22 cellular contexts compared by ENCODE assay signal in genomic region chr1:184287001-184287400, GRCh38.
DNase-seq lines count a peak whose midpoint lies in the region; ATAC-seq and TF ChIP-seq lines count a peak whose summit lies in the region.
"Had no signal": no experiment of that assay in that cellular context is flagged by ENCODE, and none has a peak within 500 bp of the region (broad histone marks: within the 10 kb centered on the region; RNA-seq: fewer than 3 reads in every experiment).

No MANE protein-coding gene starts in this region.

- no peak overlapping the region for H2BK20ac ChIP-seq in IMR-90 (ENCODE audit: low read depth, low read length)

- no TSS peak for BruUV-seq in IMR-90 (replicated peaks; lab: Mats Ljungman, UMichigan)
- no TSS peak for BruUV-seq in OCI-LY7 (replicated peaks; lab: Mats Ljungman, UMichigan)

- H3K27me3 ChIP-seq in IMR-90 (ENCODE audit: control insufficient read depth, insufficient read depth, low read length): peaks cover 9% of the 10 kb centered on the region
- no peaks in the 10 kb centered on the region for H3K27me3 ChIP-seq in foreskin keratinocyte
- no peaks in the 10 kb centered on the region for H3K27me3 ChIP-seq in lower lobe of right lung (ENCODE audit: low read depth)
- H3K27me3 ChIP-seq: esophagus muscularis mucosa, pancreas, right lobe of liver had no signal

- H3K4me2 ChIP-seq in IMR-90 (ENCODE audit: low read depth, low read length) (no peak overlapping the region), OCI-LY7 (ENCODE audit: low read length) (no peak overlapping the region)

- in situ Hi-C loops in IMR-90 (cut with MboI; ENCODE audit: low sequenced_read_pairs): no loop called here

- H3K27ac ChIP-seq in IMR-90 (ENCODE audit: insufficient read depth, low read length) (no peak overlapping the region), OCI-LY7 (ENCODE audit: low read depth, low read length, poor library complexity, severe bottlenecking) (no peak overlapping the region), foreskin keratinocyte (no peak overlapping the region), lower lobe of right lung (no peak overlapping the region)
- H3K27ac ChIP-seq: C4-2B, esophagus muscularis mucosa, pancreas, right lobe of liver had no signal

- H3K36me3 ChIP-seq in IMR-90 (ENCODE audit: control insufficient read depth, insufficient read depth, low read length) (no peaks in the 10 kb centered on the region), OCI-LY7 (ENCODE audit: insufficient read depth, low read length) (no peaks in the 10 kb centered on the region), lower lobe of right lung (no peaks in the 10 kb centered on the region)
- H3K36me3 ChIP-seq: esophagus muscularis mucosa, pancreas, right lobe of liver had no signal

- no peak overlapping the region for H4K5ac ChIP-seq in IMR-90 (ENCODE audit: low read depth, low read length)

- H3K14ac ChIP-seq in IMR-90 (replicated peaks; ENCODE audit: low read depth, low read length): no peak overlapping the region

- POLR2A ChIA-PET in IMR-90 (lab: Charles Lee; ENCODE audit: unreplicated experiment): no interaction called here
- POLR2A ChIA-PET in OCI-LY7 (lab: Charles Lee): no interaction called here

- no peak overlapping the region for H2AFZ ChIP-seq in IMR-90 (replicated peaks; ENCODE audit: low read length, poor library complexity)
- no peak overlapping the region for H2AFZ ChIP-seq in OCI-LY7 (ENCODE audit: low read length)

- H3K4me3 ChIP-seq in IMR-90 (ENCODE audit: insufficient read depth, low read depth, low read length) (no peak overlapping the region), OCI-LY7 (ENCODE audit: low read depth, low read length, poor library complexity, severe bottlenecking) (no peak overlapping the region), lower lobe of right lung (no peak overlapping the region)
- H3K4me3 ChIP-seq: esophagus muscularis mucosa, pancreas, right lobe of liver had no signal

- no peak overlapping the region for H2BK5ac ChIP-seq in IMR-90 (ENCODE audit: low read depth, low read length, poor library complexity, severe bottlenecking)

- 94% methylated on average over 5 of the region's 8 CpGs; no CpG with 5 or more reads in 1 of the 2 experiments for WGBS in IMR-90 (ENCODE audit: extremely low coverage in 2 of 2, insufficient read length in 1 of 2), 2 experiments

- no peak overlapping the region for H3K4ac ChIP-seq in IMR-90 (ENCODE audit: low read depth, low read length)

- H4K20me1 ChIP-seq in IMR-90 (ENCODE audit: insufficient read depth, low read length) (no peaks in the 10 kb centered on the region; the same call in 1 of the 2 replicates), OCI-LY7 (ENCODE audit: insufficient read depth, low read length) (no peaks in the 10 kb centered on the region)

- DNase-seq in COLO668 (lab: John Stamatoyannopoulos, UW; ENCODE audit: unreplicated experiment): peak; percentile 40
- peak; percentile 48 for DNase-seq in IMR-90
- peak; percentile 23 for DNase-seq in OCI-LY7 (ENCODE audit: low spot score)
- peak; percentile 37 to 43 for DNase-seq in foreskin keratinocyte
- no peak for DNase-seq in stimulated activated CD4-positive, alpha-beta T cell treated with anti-CD3 and anti-CD28 coated beads, Interleukin-4, amount 100 ng/mL, for 24 hours
- no peak for DNase-seq in HCEC 1CT
- no peak for DNase-seq in Kasumi-1 (lab: John Stamatoyannopoulos, UW)
- DNase-seq in lower lobe of right lung: no peak
- DNase-seq: ACHN; activated CD4-positive, alpha-beta T cell treated with anti-CD3 and anti-CD28 coated beads for 4 hours; activated CD8-positive, alpha-beta memory T cell treated with anti-CD3 and anti-CD28 coated beads, Interleukin-2, amount 10 ng/mL, durations not matched to agents 7 days and 5 days; activated naive CD8-positive, alpha-beta T cell treated with anti-CD3 and anti-CD28 coated beads for 36 hours; effector memory CD4-positive, alpha-beta T cell; GDM1; left cardiac atrium; NCI-H1436 treated with DMSO at 0.1 percent for 48 hours; right lobe of liver had no signal

- H2AK5ac ChIP-seq in IMR-90 (ENCODE audit: low read depth, low read length): 0 out of 2 replicates have a peak overlapping the region, but pooled peaks have one; percentile 4

- H3K9ac ChIP-seq in IMR-90 (ENCODE audit: low read depth, low read length): no peak overlapping the region

- ATAC-seq in IMR-90 (ENCODE audit: low read depth) (no peak), foreskin keratinocyte (peak; percentile 25), lower lobe of right lung (no peak)
- ATAC-seq: activated CD8-positive, alpha-beta memory T cell treated with anti-CD3 and anti-CD28 coated beads, Interleukin-2, amount 10 ng/mL, durations not matched to agents 7 days and 5 days; natural killer cell treated with Interleukin-12 subunit alpha and Interleukin-12 subunit beta and Interleukin-15 and Interleukin-18, amount 100 ng/mL, for 72 hours; pancreas; right lobe of liver; stimulated activated effector memory CD8-positive, alpha-beta T cell treated with anti-CD3 and anti-CD28 coated beads, Interleukin-12 subunit alpha, Interleukin-12 subunit beta, amount 100 ng/mL, for 72 hours had no signal

- no peaks in the 10 kb centered on the region for H3K9me2 ChIP-seq in OCI-LY7 (ENCODE audit: insufficient read depth, low read length)

- H3K79me1 ChIP-seq in IMR-90 (ENCODE audit: low read depth in 1 of 2, low read length in 2 of 2): no peaks in the 10 kb centered on the region

- no peak overlapping the region for H4K8ac ChIP-seq in IMR-90 (ENCODE audit: low read depth in 2 of 2, low read length in 2 of 2)

- H3K23ac ChIP-seq in IMR-90 (ENCODE audit: low read depth, low read length): no peak overlapping the region

- H2BK120ac ChIP-seq in IMR-90 (ENCODE audit: low read depth, low read length): no peak overlapping the region

- CTCF ChIA-PET in IMR-90 (lab: Yijun Ruan, JAX) (interaction anchor here (0.6 kb wide), 1 partner anchor 17 kb away, joined by 3 read pairs; no protein-coding TSS in a partner anchor), OCI-LY7 (lab: Charles Lee; ENCODE audit: unreplicated experiment) (no interaction called here)

- no peak for TF ChIP-seq RAD21 in IMR-90 (IDR thresholded peaks at IDR 0.05; ENCODE audit: low read length)

- no peak overlapping the region for H2BK15ac ChIP-seq in IMR-90 (ENCODE audit: low read depth, low read length)

- no peak overlapping the region for H2AK9ac ChIP-seq in IMR-90 (replicated peaks; ENCODE audit: low read depth, low read length, poor library complexity)

- H3K9me3 ChIP-seq in IMR-90 (ENCODE audit: control insufficient read depth, insufficient read depth, low read length) (no peaks in the 10 kb centered on the region), OCI-LY7 (ENCODE audit: low read length) (peaks cover 21% of the 10 kb centered on the region), lower lobe of right lung (no peaks in the 10 kb centered on the region)
- H3K9me3 ChIP-seq: esophagus muscularis mucosa, pancreas, right lobe of liver had no signal

- no peak for TF ChIP-seq CTCF in IMR-90 (conservative IDR thresholded peaks at IDR 0.05; ENCODE audit: low read depth, low read length)
- TF ChIP-seq CTCF in OCI-LY7 (conservative IDR thresholded peaks at IDR 0.05; ENCODE audit: low read length): no peak
- no peak for TF ChIP-seq CTCF in foreskin keratinocyte (conservative IDR thresholded peaks at IDR 0.05)
- TF ChIP-seq CTCF in lower lobe of right lung (IDR thresholded peaks at IDR 0.05): no peak

- dilution Hi-C loops in IMR-90 (cut with HindIII; ENCODE audit: low sequenced_read_pairs, unreplicated experiment): no loop called here

- no peak overlapping the region for H4K91ac ChIP-seq in IMR-90 (ENCODE audit: insufficient read depth, low read depth, low read length)

- H3K56ac ChIP-seq in IMR-90 (ENCODE audit: extremely low read depth, insufficient read depth, low read length): no peak overlapping the region

- no peak overlapping the region for H3K18ac ChIP-seq in IMR-90 (ENCODE audit: low read depth, low read length)

- no peaks in the 10 kb centered on the region for H3K79me2 ChIP-seq in OCI-LY7 (ENCODE audit: insufficient read depth, low read depth, low read length)

- peaks cover 10% of the 10 kb centered on the region for H3K4me1 ChIP-seq in IMR-90 (ENCODE audit: control insufficient read depth, insufficient read depth, low read length)
- H3K4me1 ChIP-seq in OCI-LY7 (ENCODE audit: insufficient read depth, low read length, poor library complexity, severe bottlenecking): no peaks in the 10 kb centered on the region
- H3K4me1 ChIP-seq in foreskin keratinocyte: peaks cover 5% of the 10 kb centered on the region
- H3K4me1 ChIP-seq in lower lobe of right lung: peaks cover 12% of the 10 kb centered on the region
- H3K4me1 ChIP-seq: pancreas, right lobe of liver had no signal

- no peak for TF ChIP-seq POLR2A in IMR-90 (IDR thresholded peaks at IDR 0.05; ENCODE audit: low read depth, low read length)

- intact Hi-C loops in IMR-90 (cut with micrococcal nuclease) (no loop called here), OCI-LY7 (cut with micrococcal nuclease; ENCODE audit: unreplicated experiment) (no loop called here), lower lobe of right lung (cut with DNase I) (no loop called here)

- peaks cover 4% of the 10 kb centered on the region for H3K9me1 ChIP-seq in IMR-90 (ENCODE audit: insufficient read depth, low read length)

TF ChIP-seq in IMR-90, 13 proteins besides CTCF, POLR2A, EP300 and RAD21:
- TF ChIP-seq NFE2L2 (IDR thresholded peaks at IDR 0.05; ENCODE audit: low read depth, low read length) (no peak), RCOR1 (IDR thresholded peaks at IDR 0.05; ENCODE audit: insufficient replicate concordance, low read length) (no peak)

Comparison
In these comparisons a context has a peak if more than half of its experiments do, and no peak if none do; other contexts are left out.
1. DNase-seq: peak in COLO668 (single experiment), IMR-90 (single experiment), OCI-LY7 (single experiment) and foreskin keratinocyte (2 of 2); none in stimulated activated CD4-positive, alpha-beta T cell treated with anti-CD3 and anti-CD28 coated beads, Interleukin-4, amount 100 ng/mL, for 24 hours (single experiment), HCEC 1CT (single experiment), Kasumi-1 (0 of 2) and lower lobe of right lung (single experiment).